8 cellular contexts compared by ENCODE assay signal in genomic region chrX:2609431-2610238, GRCh38.
DNase-seq lines count a peak whose midpoint lies in the region; ATAC-seq and TF ChIP-seq lines count a peak whose summit lies in the region.

No MANE protein-coding gene starts in this region.

- intact Hi-C loops in MCF 10A (cut with micrococcal nuclease): loop anchor here (5.0 kb wide), 2 partner anchors 107 to 1157 kb away; partner anchors contain the start of genes ASMTL, DHRSX and ZBED1
- intact Hi-C loops in mucosa of descending colon (cut with DNase I, micrococcal nuclease): no loop called here

- no peaks in the 10 kb centered on the region for H3K36me3 ChIP-seq in mucosa of descending colon (ENCODE audit: low read depth)

- no peaks in the 10 kb centered on the region for H3K4me1 ChIP-seq in mucosa of descending colon (ENCODE audit: low read depth)

- H3K9me3 ChIP-seq in mucosa of descending colon: no peaks in the 10 kb centered on the region

- H3K27me3 Mint-ChIP-seq in MCF 10A (ENCODE audit: insufficient read depth, unreplicated experiment): no peaks in the 10 kb centered on the region

- DNase-seq in MCF 10A (ENCODE audit: unreplicated experiment) (peak; percentile 34), mucosa of descending colon (peak in 1 of 3 donors; percentile 43), cerebellar cortex (ENCODE audit: low spot score) (no peak), NCI-H510A treated with DMSO at 0.1 percent for 48 hours (lab: John Stamatoyannopoulos, UW) (no peak)
- no peak for DNase-seq in stimulated activated naive CD4-positive, alpha-beta T cell treated with Interleukin-2 at 50 U/mL for 16 hours (lab: John Stamatoyannopoulos, UW)
- no peak for DNase-seq in effector CD4-positive, alpha-beta T cell

- peaks cover 26% of the 10 kb centered on the region for H3K36me3 Mint-ChIP-seq in MCF 10A (ENCODE audit: insufficient read depth, unreplicated experiment)

- H3K9me3 Mint-ChIP-seq in MCF 10A (ENCODE audit: unreplicated experiment): peaks cover 8% of the 10 kb centered on the region

- peak overlapping the region; percentile 80 for H3K4me3 ChIP-seq in mucosa of descending colon

- TF ChIP-seq CTCF in MCF 10A (IDR thresholded peaks at IDR 0.05; ENCODE audit: unreplicated experiment): peak; percentile 25
- no peak for TF ChIP-seq CTCF in mucosa of descending colon (IDR thresholded peaks at IDR 0.05)

- POLR2A ChIA-PET in MCF 10A (lab: Yijun Ruan, JAX): no interaction called here

- CTCF ChIA-PET in MCF 10A (lab: Yijun Ruan, JAX): no interaction called here

- ATAC-seq in GM18868 (IDR thresholded peaks at IDR 0.05; ENCODE audit: unreplicated experiment) (peak; percentile 37), HG03558 (IDR thresholded peaks at IDR 0.05; ENCODE audit: extremely low read depth, unreplicated experiment) (peak; percentile 20), mucosa of descending colon (peak; percentile 23)

- H3K4me1 Mint-ChIP-seq in MCF 10A (ENCODE audit: insufficient read depth, unreplicated experiment): peaks cover 23% of the 10 kb centered on the region

- peak overlapping the region; percentile 71 for H3K4me3 Mint-ChIP-seq in MCF 10A (ENCODE audit: unreplicated experiment)

- no TSS peak for BruUV-seq in MCF 10A (replicated peaks; lab: Mats Ljungman, UMichigan)

- H3K27ac Mint-ChIP-seq in MCF 10A (ENCODE audit: low read depth, unreplicated experiment): peak overlapping the region; percentile 25
